In the genomic region with DNA sequence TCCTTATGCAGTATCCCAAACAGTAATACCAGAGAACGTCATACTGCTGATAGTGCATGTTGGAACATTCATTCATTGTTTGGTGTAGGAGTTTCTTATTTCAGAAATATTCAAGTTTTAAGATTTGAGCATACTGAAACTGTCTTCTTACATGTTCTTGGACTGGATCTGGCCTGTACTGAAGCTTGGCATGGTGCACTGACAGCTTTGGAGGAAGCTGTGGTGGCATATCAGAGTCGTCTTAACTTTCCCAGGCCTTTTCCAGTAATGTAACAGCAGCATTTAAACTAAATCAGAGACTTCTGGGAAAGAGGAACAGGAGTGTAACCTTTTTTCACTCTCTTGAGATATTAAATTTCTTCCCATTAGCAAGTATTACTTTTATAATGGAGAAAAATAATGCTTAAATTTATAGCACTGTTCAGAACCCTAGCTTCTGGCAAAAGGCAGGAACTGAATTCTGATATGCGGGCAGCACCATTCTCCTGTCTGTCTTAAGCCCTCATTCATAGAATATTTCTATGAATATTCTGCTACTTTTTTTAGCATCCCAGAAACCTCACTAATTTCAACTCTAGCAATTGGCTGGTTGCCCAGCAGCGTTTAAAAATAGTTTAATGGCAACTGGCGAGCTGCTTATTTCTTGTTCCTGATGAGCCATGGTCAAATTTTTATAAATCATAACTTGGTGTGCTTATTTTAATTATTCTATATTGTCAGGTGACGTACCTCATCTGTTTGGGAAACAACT, we compare ENCODE assay signal across 12 cellular contexts. TPM values are rescaled to one million over a fixed set of nuclear protein-coding genes. Genes with fewer than 3 reads are reported as not detected.
DNase-seq lines count a peak whose midpoint lies in the region; ATAC-seq and TF ChIP-seq lines count a peak whose summit lies in the region.
"Had no signal": no experiment of that assay in that cellular context is flagged by ENCODE, and none has a peak within 500 bp of the region (broad histone marks: within the 10 kb centered on the region; RNA-seq: fewer than 3 reads in every experiment).

No MANE protein-coding gene starts in this region.

- H3K27me3 ChIP-seq in adrenal gland (no peaks in the 10 kb centered on the region), heart right ventricle (no peaks in the 10 kb centered on the region), skeletal muscle tissue (ENCODE audit: control insufficient read depth in 3 of 3, insufficient read depth in 3 of 3, low read length in 3 of 3) (no peaks in the 10 kb centered on the region), vagina (no peaks in the 10 kb centered on the region)

- intact Hi-C loops in adrenal gland (cut with DNase I) (no loop called here), heart right ventricle (cut with DNase I) (no loop called here), vagina (cut with DNase I) (no loop called here)

- H3K9me3 ChIP-seq in adrenal gland (replicated peaks in 1 of 3) (peaks cover 0 to 7% (median 0%) of the 10 kb centered on the region in 3 donors), heart right ventricle (no peaks in the 10 kb centered on the region), skeletal muscle tissue (ENCODE audit: control insufficient read depth in 3 of 3, low read length in 3 of 3) (no peaks in the 10 kb centered on the region), vagina (no peaks in the 10 kb centered on the region)

- 18 to 30% (median 28%) methylated on average over 6 of the region's 6 CpGs for WGBS in adrenal gland, 4 donors
- WGBS in heart right ventricle, 2 donors, result 14 to 16% methylated on average over 6 of the region's 6 CpGs

- H3K36me3 ChIP-seq in adrenal gland (replicated peaks in 1 of 2) (peaks cover 0 to 3% of the 10 kb centered on the region in 2 donors), heart right ventricle (peaks cover 0 to 43% (median 16%) of the 10 kb centered on the region in 9 donors), skeletal muscle tissue (ENCODE audit: control insufficient read depth in 3 of 3, insufficient read depth in 3 of 3, low read length in 3 of 3) (peaks cover 0 to 8% (median 8%) of the 10 kb centered on the region in 3 donors), vagina (peaks cover 0 to 15% of the 10 kb centered on the region in 2 donors)

- TF ChIP-seq CTCF in adrenal gland (IDR thresholded peaks at IDR 0.05), result no peak
- no peak for TF ChIP-seq CTCF in heart right ventricle (IDR thresholded peaks at IDR 0.05)
- no peak for TF ChIP-seq CTCF in vagina (IDR thresholded peaks at IDR 0.05)

- peak overlapping the region in 2 of 3 donors; percentile 37 to 40 for H3K9ac ChIP-seq in skeletal muscle tissue (ENCODE audit: low read depth in 1 of 3, low read length in 3 of 3)

- DNase-seq in adrenal gland, result peak; percentile 62 to 82 (median 72)
- DNase-seq in heart right ventricle, result peak; percentile 21 to 82
- DNase-seq in KG1 (lab: John Stamatoyannopoulos, UW), result no peak
- DNase-seq in midbrain (lab: John Stamatoyannopoulos, UW), result no peak
- no peak for DNase-seq in vagina (ENCODE audit: extremely low spot score in 2 of 2)
- DNase-seq: activated T-cell treated with anti-CD3 and anti-CD28 coated beads, Interleukin-2, amount 50 U/mL, for 48 hours; COR-L47; NCI-H524 treated with DMSO at 0.1 percent for 48 hours had no signal

- H3K4me1 ChIP-seq in adrenal gland (replicated peaks in 1 of 2), result peaks cover 0 to 32% of the 10 kb centered on the region in 2 donors
- H3K4me1 ChIP-seq in heart right ventricle, result peaks cover 8 to 57% (median 37%) of the 10 kb centered on the region in 9 donors
- H3K4me1 ChIP-seq in skeletal muscle tissue (ENCODE audit: control insufficient read depth in 3 of 3, insufficient read depth in 3 of 3, low read length in 3 of 3), result peaks cover 9 to 19% (median 13%) of the 10 kb centered on the region in 3 donors
- H3K4me1 ChIP-seq in vagina, result peaks cover 23% of the 10 kb centered on the region

- ATAC-seq in GM18868 (IDR thresholded peaks at IDR 0.05; ENCODE audit: unreplicated experiment) (peak; percentile 51), heart right ventricle (peak; percentile 51 to 81 (median 73)), HG02884 (IDR thresholded peaks at IDR 0.05; ENCODE audit: unreplicated experiment) (no peak)

- H3K27ac ChIP-seq in adrenal gland (peak overlapping the region in 1 of 5 donors; percentile 36), heart right ventricle (peak overlapping the region in 8 of 10 donors; percentile 45 to 80 (median 72)), skeletal muscle tissue (ENCODE audit: low read depth, low read length) (peak overlapping the region; percentile 3), vagina (no peak overlapping the region)

- no peak overlapping the region for H3K4me3 ChIP-seq in adrenal gland
- no peak overlapping the region for H3K4me3 ChIP-seq in heart right ventricle
- peak overlapping the region in 1 of 3 donors; percentile 13 for H3K4me3 ChIP-seq in skeletal muscle tissue (ENCODE audit: low read length in 3 of 3)
- no peak overlapping the region for H3K4me3 ChIP-seq in vagina
- H3K4me3 ChIP-seq: lung had no signal

- TF ChIP-seq POLR2A in adrenal gland (IDR thresholded peaks at IDR 0.05) (no peak), vagina (IDR thresholded peaks at IDR 0.05) (no peak)

RNA-seq across cellular contexts. Expression of gene DNAJC13, which starts 31.1 kb away (rescaled TPM):
- total RNA-seq in adrenal gland (10 to 100 TPM; 26.6 to 50.5 (median 41.8) TPM), heart right ventricle (10 to 100 TPM; 26.7 to 40.5 (median 34.0) TPM), skeletal muscle tissue (44.4 TPM), vagina (26.5 TPM)
- polyA plus RNA-seq in adrenal gland (10 to 100 TPM in 2 of 3 donors, 1 to 10 TPM in 1; 7.4 to 29.3 (median 14.6) TPM), heart right ventricle (1 to 10 TPM; 6.3 to 8.9 TPM)

Comparison
In these comparisons a context has a peak if more than half of its experiments do, and no peak if none do; other contexts are left out.
1. DNase-seq: peak in adrenal gland (7 of 7) and heart right ventricle (2 of 2); none in KG1 (single experiment), midbrain (single experiment) and vagina (0 of 2).